ENCODE assay signal across 1 cellular context in genomic region chr20:47465335-47466090, GRCh38.
TF ChIP-seq lines count a peak whose summit lies in the region.

No MANE protein-coding gene starts in this region.

TF ChIP-seq in H1, 55 proteins besides CTCF, POLR2A, EP300 and RAD21:
- TF ChIP-seq RBBP5 (IDR thresholded peaks at IDR 0.05; ENCODE audit: borderline replicate concordance, low read depth, low read length) (no peak), MAX (IDR thresholded peaks at IDR 0.05) (0 out of 2 replicates have a peak, but pooled peaks have one; percentile 50)
